Comparison of ENCODE assay signal across 8 cellular contexts in genomic region chr11:77065878-77066228, GRCh38. TPM values are rescaled to one million over a fixed set of nuclear protein-coding genes. Genes with fewer than 3 reads are reported as not detected.
A peak's percentile ranks its signal among the peaks of the same experiment; 100 is the strongest.
DNase-seq lines count a peak whose midpoint lies in the region; ATAC-seq, FAIRE-seq and TF ChIP-seq lines count a peak whose summit lies in the region.
"Had no signal": no experiment of that assay in that cellular context is flagged by ENCODE, and none has a peak within 500 bp of the region (broad histone marks: within the 10 kb centered on the region; RNA-seq: fewer than 3 reads in every experiment).

No MANE protein-coding gene starts in this region.

- H3K27me3 ChIP-seq in OCI-LY1 (ENCODE audit: insufficient read depth, low read length), result peaks cover 3% of the 10 kb centered on the region; the same call in 1 of the 2 replicates
- H3K27me3 ChIP-seq in endodermal cell (ENCODE audit: control insufficient read depth, insufficient read depth, low read length, poor library complexity, severe bottlenecking), result no peaks in the 10 kb centered on the region
- no peaks in the 10 kb centered on the region for H3K27me3 ChIP-seq in mononuclear cell (ENCODE audit: insufficient read depth, low read length)

- no peak overlapping the region for H3K27ac ChIP-seq in OCI-LY1 (ENCODE audit: low read depth, low read length, poor library complexity, severe bottlenecking)
- no peak overlapping the region for H3K27ac ChIP-seq in endodermal cell (ENCODE audit: low read depth, low read length)

- H3K9ac ChIP-seq in OCI-LY1 (ENCODE audit: low read length), result peak overlapping the region; percentile 63; the same call in 1 of the 2 replicates
- no peak overlapping the region for H3K9ac ChIP-seq in endodermal cell (ENCODE audit: extremely low read depth, low read length, poor library complexity, severe bottlenecking)

- no peaks in the 10 kb centered on the region for H3K36me3 Mint-ChIP-seq in endodermal cell (ENCODE audit: low read depth)

- peaks cover 15% of the 10 kb centered on the region for H3K4me1 Mint-ChIP-seq in endodermal cell

- ATAC-seq in GM19395 (IDR thresholded peaks at IDR 0.05; ENCODE audit: unreplicated experiment) (peak; percentile 18), HG03025 (IDR thresholded peaks at IDR 0.05; ENCODE audit: low FRiP score, unreplicated experiment) (no peak)

- no peaks in the 10 kb centered on the region for H3K9me3 ChIP-seq in OCI-LY1 (ENCODE audit: low read length)
- H3K9me3 ChIP-seq in endodermal cell (ENCODE audit: control insufficient read depth, low read length), result no peaks in the 10 kb centered on the region
- no peaks in the 10 kb centered on the region for H3K9me3 ChIP-seq in mononuclear cell (ENCODE audit: low read depth, low read length)

- no peaks in the 10 kb centered on the region for H3K79me2 ChIP-seq in OCI-LY1 (ENCODE audit: insufficient read depth, low read length)

- H3K4me1 ChIP-seq in OCI-LY1 (ENCODE audit: insufficient read depth, low read length, severe bottlenecking), result peaks cover 7% of the 10 kb centered on the region
- H3K4me1 ChIP-seq in endodermal cell (ENCODE audit: control insufficient read depth, insufficient read depth, low read length), result peaks cover 8% of the 10 kb centered on the region
- peaks cover 12% of the 10 kb centered on the region for H3K4me1 ChIP-seq in mononuclear cell (ENCODE audit: insufficient read depth, low read length)

- no peak overlapping the region for H2AFZ ChIP-seq in OCI-LY1 (ENCODE audit: low read length)

- WGBS in endodermal cell (ENCODE audit: insufficient coverage in 1 of 2, insufficient read length in 1 of 2), 2 experiments, result 41 to 53% methylated on average over 10 to 14 of the region's 14 CpGs

- H3K9me3 Mint-ChIP-seq in endodermal cell, result peaks cover 5% of the 10 kb centered on the region

- TF ChIP-seq POLR2A in H54 (IDR thresholded peaks at IDR 0.05; ENCODE audit: low read depth, low read length), result no peak

- peak overlapping the region; percentile 63 for H3K4me3 ChIP-seq in OCI-LY1 (ENCODE audit: low read depth, low read length, poor library complexity, severe bottlenecking)
- H3K4me3 ChIP-seq in endodermal cell (ENCODE audit: low read length), result peak overlapping the region; percentile 86
- H3K4me3 ChIP-seq in mononuclear cell (ENCODE audit: low read length), result peak overlapping the region; percentile 54

- peak overlapping the region; percentile 62 for H3K4me3 Mint-ChIP-seq in endodermal cell

- H3F3A ChIP-seq in OCI-LY1 (ENCODE audit: insufficient read depth, low read length), result no peaks in the 10 kb centered on the region

- FAIRE-seq in urothelium cell line (lab: Jason Lieb, UNC) (peak; percentile 88), H54 (lab: Jason Lieb, UNC) (no peak)

- peaks cover 21% of the 10 kb centered on the region for H3K27me3 Mint-ChIP-seq in endodermal cell (ENCODE audit: insufficient read depth)

- H4K20me1 ChIP-seq in OCI-LY1 (ENCODE audit: insufficient read depth, low read length), result no peaks in the 10 kb centered on the region

- no peak for DNase-seq in endodermal cell
- no peak for DNase-seq in urothelium cell line (ENCODE audit: low spot score)
- no peak for DNase-seq in H54 (ENCODE audit: insufficient read length, low spot score)

- H3K27ac Mint-ChIP-seq in endodermal cell, result peak overlapping the region; percentile 76

- H3K4me2 ChIP-seq in OCI-LY1 (ENCODE audit: low read length), result peak overlapping the region; percentile 87

- H3K9me2 ChIP-seq in OCI-LY1 (ENCODE audit: low read depth, low read length), result no peaks in the 10 kb centered on the region

- no peak for TF ChIP-seq CTCF in OCI-LY1 (IDR thresholded peaks at IDR 0.05; ENCODE audit: low read length)
- TF ChIP-seq CTCF in endodermal cell (conservative IDR thresholded peaks at IDR 0.05), result no peak

- H3K36me3 ChIP-seq in OCI-LY1 (ENCODE audit: insufficient read depth, low read length) (no peaks in the 10 kb centered on the region; the same call in 1 of the 2 replicates), endodermal cell (ENCODE audit: control insufficient read depth, insufficient read depth, low read length) (no peaks in the 10 kb centered on the region)

RNA-seq across cellular contexts. Expression of gene CAPN5, which starts 0.9 kb away (rescaled TPM):
- total RNA-seq in endodermal cell, result 10 to 100 TPM; 17.5 to 21.5 TPM
- 12.3 TPM for polyA plus RNA-seq in endodermal cell (2013, experiment 1 of 2)
- 14.8 TPM for polyA plus RNA-seq in endodermal cell (2013, experiment 2 of 2)
- 1.4 TPM for total RNA-seq in mononuclear cell

RNA-seq across cellular contexts. Expression of gene B3GNT6, which starts 31.7 kb away (rescaled TPM):
- total RNA-seq in endodermal cell (not detected), mononuclear cell (not detected)
- not detected for polyA plus RNA-seq in endodermal cell (2013, experiment 1 of 2)
- polyA plus RNA-seq in endodermal cell (2013, experiment 2 of 2), result not detected
- total RNA-seq: activated CD8-positive, alpha-beta memory T cell treated with anti-CD3 and anti-CD28 coated beads for 36 hours had no signal

RNA-seq across cellular contexts. Expression of gene OMP, which starts 36.8 kb away (rescaled TPM):
- total RNA-seq in endodermal cell, result 1 to 10 TPM; 1.6 to 1.7 TPM
- not detected for polyA plus RNA-seq in endodermal cell (2013, experiment 1 of 2)
- not detected for polyA plus RNA-seq in endodermal cell (2013, experiment 2 of 2)
- not detected for total RNA-seq in mononuclear cell
- total RNA-seq: activated CD8-positive, alpha-beta memory T cell treated with anti-CD3 and anti-CD28 coated beads for 36 hours had no signal
